Comparison of ENCODE assay signal across 8 cellular contexts in the genomic region with DNA sequence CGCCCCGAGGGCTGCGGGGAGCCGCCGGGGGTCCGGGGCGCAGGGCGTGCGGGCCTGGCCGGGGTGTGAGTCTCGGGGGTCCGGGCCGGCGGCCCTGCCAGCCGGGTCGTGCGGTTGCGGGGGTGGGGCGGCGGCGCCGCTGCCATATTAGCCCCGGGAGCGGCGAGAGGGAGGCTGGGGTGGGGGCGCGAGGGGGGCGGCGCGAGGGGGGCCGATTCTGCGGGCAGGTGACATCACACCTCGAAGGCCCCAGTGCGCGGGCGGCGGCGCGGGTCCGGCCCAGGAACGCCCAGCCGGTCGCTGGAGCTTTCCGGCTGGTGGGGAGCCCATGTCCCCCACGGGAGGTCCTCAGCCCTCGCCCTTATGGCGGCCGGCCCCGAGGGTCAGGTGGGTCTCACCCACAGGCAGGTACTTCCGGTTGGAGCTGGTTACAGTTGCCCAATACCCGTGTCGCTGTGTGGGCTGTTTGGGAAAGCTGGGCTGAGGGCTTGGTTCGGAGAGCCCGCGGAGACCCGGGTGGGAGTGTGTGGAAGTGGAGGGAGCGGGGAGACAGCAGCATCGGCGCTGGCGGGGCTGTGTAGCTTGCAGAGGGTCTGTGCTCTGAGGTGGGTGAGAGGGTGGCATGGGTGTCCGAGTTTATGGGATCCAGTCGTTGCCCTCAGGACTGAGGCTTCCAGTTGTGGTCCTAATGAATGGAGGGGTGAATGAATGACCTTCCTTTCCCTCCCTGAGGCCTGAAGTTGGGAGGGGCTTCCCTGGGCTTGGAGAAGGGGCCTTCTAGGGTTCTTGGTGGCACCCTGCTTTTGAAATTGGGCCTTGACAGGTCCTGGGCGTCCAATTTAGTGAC. TPM values are rescaled to one million over a fixed set of nuclear protein-coding genes. Genes with fewer than 3 reads are reported as not detected.
A peak's percentile ranks its signal among the peaks of the same experiment; 100 is the strongest.
DNase-seq lines count a peak whose midpoint lies in the region; ATAC-seq and TF ChIP-seq lines count a peak whose summit lies in the region.

No MANE protein-coding gene starts in this region.

- peak overlapping the region; percentile 85 to 100 (median 98) for H3K4me2 ChIP-seq in BLaER1 treated with 17β-estradiol and CSF1 and Interleukin-3, amounts not matched to agents 10 nM and 100 nM
- H3K4me2 ChIP-seq in KMS-11, result peak overlapping the region; percentile 72

- H3K9me3 ChIP-seq in BLaER1 treated with 17β-estradiol and CSF1 and Interleukin-3, amounts not matched to agents 10 nM and 100 nM (replicated peaks in 1 of 11), result no peaks in the 10 kb centered on the region
- no peaks in the 10 kb centered on the region for H3K9me3 ChIP-seq in adrenal gland (replicated peaks in 1 of 3)

- H2AFZ ChIP-seq in KMS-11 (ENCODE audit: low read depth), result no peak overlapping the region

- H3K4me1 Mint-ChIP-seq in stimulated activated naive CD8-positive, alpha-beta T cell treated with anti-CD3 and anti-CD28 coated beads, Interleukin-15, Interleukin-2, amounts not matched to agents 100 ng/mL and 50 ng/mL, for 24 hours (ENCODE audit: low read depth), result peaks cover 60% of the 10 kb centered on the region

- H3K27me3 ChIP-seq in BLaER1 treated with 17β-estradiol and CSF1 and Interleukin-3, amounts not matched to agents 10 nM and 100 nM, result no peaks in the 10 kb centered on the region
- H3K27me3 ChIP-seq in KMS-11 (ENCODE audit: insufficient read depth, low read depth), result no peaks in the 10 kb centered on the region
- no peaks in the 10 kb centered on the region for H3K27me3 ChIP-seq in adrenal gland

- H3K27me3 Mint-ChIP-seq in stimulated activated naive CD8-positive, alpha-beta T cell treated with anti-CD3 and anti-CD28 coated beads, Interleukin-15, Interleukin-2, amounts not matched to agents 100 ng/mL and 50 ng/mL, for 24 hours, result no peaks in the 10 kb centered on the region

- peaks cover 52 to 73% (median 52%) of the 10 kb centered on the region in 11 experiments for H4K20me1 ChIP-seq in BLaER1 treated with 17β-estradiol and CSF1 and Interleukin-3, amounts not matched to agents 10 nM and 100 nM
- peaks cover 4% of the 10 kb centered on the region; the same call in 1 of the 2 replicates for H4K20me1 ChIP-seq in KMS-11 (ENCODE audit: insufficient read depth)

- ATAC-seq in HG02759 (IDR thresholded peaks at IDR 0.05; ENCODE audit: unreplicated experiment), result no peak

- intact Hi-C loops in adrenal gland (cut with DNase I), result no loop called here

- H3K27ac ChIP-seq in BLaER1 treated with 17β-estradiol and CSF1 and Interleukin-3, amounts not matched to agents 10 nM and 100 nM, result peak overlapping the region; percentile 92 to 99 (median 98)
- peak overlapping the region; percentile 95 for H3K27ac ChIP-seq in KMS-11
- H3K27ac ChIP-seq in adrenal gland, result peak overlapping the region; percentile 87 to 100 (median 99)

- peak overlapping the region; percentile 92 to 100 (median 97) for H3K9ac ChIP-seq in BLaER1 treated with 17β-estradiol and CSF1 and Interleukin-3, amounts not matched to agents 10 nM and 100 nM
- H3K9ac ChIP-seq in KMS-11, result peak overlapping the region; percentile 97

- peak overlapping the region; percentile 93 for H3K4me3 Mint-ChIP-seq in stimulated activated naive CD8-positive, alpha-beta T cell treated with anti-CD3 and anti-CD28 coated beads, Interleukin-15, Interleukin-2, amounts not matched to agents 100 ng/mL and 50 ng/mL, for 24 hours

- peak overlapping the region; percentile 90 for H3K27ac Mint-ChIP-seq in stimulated activated naive CD8-positive, alpha-beta T cell treated with anti-CD3 and anti-CD28 coated beads, Interleukin-15, Interleukin-2, amounts not matched to agents 100 ng/mL and 50 ng/mL, for 24 hours

- H3K36me3 ChIP-seq in BLaER1 treated with 17β-estradiol and CSF1 and Interleukin-3, amounts not matched to agents 10 nM and 100 nM, result peaks cover 6 to 34% (median 18%) of the 10 kb centered on the region in 11 experiments; a peak in 19 of 22 replicates
- H3K36me3 ChIP-seq in KMS-11 (ENCODE audit: insufficient read depth) (no peaks in the 10 kb centered on the region), adrenal gland (replicated peaks in 1 of 2) (peaks cover 0 to 3% of the 10 kb centered on the region in 2 donors)

- TF ChIP-seq CTCF in KMS-11 (conservative IDR thresholded peaks at IDR 0.05; ENCODE audit: low read depth, low read length), result no peak
- TF ChIP-seq CTCF in adrenal gland (IDR thresholded peaks at IDR 0.05), result no peak

- TF ChIP-seq POLR2A in adrenal gland (IDR thresholded peaks at IDR 0.05), result no peak

- H3K9me3 Mint-ChIP-seq in stimulated activated naive CD8-positive, alpha-beta T cell treated with anti-CD3 and anti-CD28 coated beads, Interleukin-15, Interleukin-2, amounts not matched to agents 100 ng/mL and 50 ng/mL, for 24 hours, result no peaks in the 10 kb centered on the region

- H3K79me2 ChIP-seq in KMS-11 (ENCODE audit: insufficient read depth, low read depth), result peaks cover 56% of the 10 kb centered on the region

- H3K36me3 Mint-ChIP-seq in stimulated activated naive CD8-positive, alpha-beta T cell treated with anti-CD3 and anti-CD28 coated beads, Interleukin-15, Interleukin-2, amounts not matched to agents 100 ng/mL and 50 ng/mL, for 24 hours (ENCODE audit: low read depth), result peaks cover 5% of the 10 kb centered on the region

- 0 to 1% (median 1%) methylated on average over 18 to 63 of the region's 63 CpGs; no CpG with 5 or more reads in 1 of the 4 donors for WGBS in adrenal gland, 4 donors

- peaks cover 72 to 84% (median 79%) of the 10 kb centered on the region in 10 experiments for H3K4me1 ChIP-seq in BLaER1 treated with 17β-estradiol and CSF1 and Interleukin-3, amounts not matched to agents 10 nM and 100 nM
- H3K4me1 ChIP-seq in KMS-11 (ENCODE audit: low read depth, poor library complexity, severe bottlenecking), result peaks cover 47% of the 10 kb centered on the region
- peaks cover 45 to 63% of the 10 kb centered on the region in 2 donors for H3K4me1 ChIP-seq in adrenal gland (replicated peaks in 1 of 2)

- DNase-seq in adrenal gland (peak in 3 of 7 donors; percentile 55 to 61 (median 55)), kidney tubule cell (ENCODE audit: low spot score) (peak; percentile 35), NCI-H187 treated with DMSO at 0.1 percent for 48 hours (lab: John Stamatoyannopoulos, UW) (no peak), NCI-H446 (lab: John Stamatoyannopoulos, UW) (no peak)

- H3K4me3 ChIP-seq in BLaER1 treated with 17β-estradiol and CSF1 and Interleukin-3, amounts not matched to agents 10 nM and 100 nM, result peak overlapping the region; percentile 84 to 99 (median 92)
- no peak overlapping the region for H3K4me3 ChIP-seq in KMS-11 (IDR thresholded peaks at IDR 0.05; ENCODE audit: insufficient read depth, low read depth, low read length)
- peak overlapping the region; percentile 86 to 97 (median 92) for H3K4me3 ChIP-seq in adrenal gland

RNA-seq across cellular contexts. Expression of gene ATP6V0C, which starts 0.8 kb away (rescaled TPM):
- 100 to 1,000 TPM in 4 of 8 donors, 10 to 100 TPM in 4; 46.9 to 318 (median 169) TPM for total RNA-seq in adrenal gland
- polyA plus RNA-seq in adrenal gland, result 100 to 1,000 TPM in 2 of 3 donors, 10 to 100 TPM in 1; 64.4 to 236 (median 172) TPM

RNA-seq across cellular contexts. Expression of gene AMDHD2, which starts 5.6 kb away (rescaled TPM):
- 100 to 1,000 TPM in 1 of 8 donors, 10 to 100 TPM in 7; 21.9 to 131 (median 68.7) TPM for total RNA-seq in adrenal gland
- 100 to 1,000 TPM in 1 of 3 donors, 10 to 100 TPM in 1, 1 to 10 TPM in 1; 3.1 to 131 (median 54.6) TPM for polyA plus RNA-seq in adrenal gland

RNA-seq across cellular contexts. Expression of gene CEMP1, which starts 16.7 kb away (rescaled TPM):
- not detected for total RNA-seq in adrenal gland
- polyA plus RNA-seq in adrenal gland, result 1 to 10 TPM in 2 of 3 donors, not detected in 1; 1.3 to 1.4 TPM

RNA-seq across cellular contexts. Expression of gene PDPK1, which starts 23.3 kb away (rescaled TPM):
- 10 to 100 TPM; 39.2 to 68.0 (median 45.4) TPM for total RNA-seq in adrenal gland
- 10 to 100 TPM; 28.9 to 69.7 (median 31.0) TPM for polyA plus RNA-seq in adrenal gland

RNA-seq across cellular contexts. Expression of gene TBC1D24, which starts 39.6 kb away (rescaled TPM):
- total RNA-seq in adrenal gland, result 10 to 100 TPM; 12.7 to 18.5 (median 14.7) TPM
- polyA plus RNA-seq in adrenal gland, result 10 to 100 TPM in 1 of 3 donors, 1 to 10 TPM in 2; 3.9 to 13.8 (median 4.7) TPM
